9 cellular contexts compared by ENCODE assay signal in genomic region chr9:119026120-119026519, GRCh38.
A peak's percentile ranks its signal among the peaks of the same experiment; 100 is the strongest.
DNase-seq lines count a peak whose midpoint lies in the region; ATAC-seq and TF ChIP-seq lines count a peak whose summit lies in the region.
"Had no signal": no experiment of that assay in that cellular context is flagged by ENCODE, and none has a peak within 500 bp of the region (broad histone marks: within the 10 kb centered on the region; RNA-seq: fewer than 3 reads in every experiment).

No MANE protein-coding gene starts in this region.

- intact Hi-C loops in Right ventricle myocardium inferior (cut with DNase I) = loop anchor here (1.0 kb wide), 1 partner anchor 22 kb away; no protein-coding TSS in a partner anchor
- intact Hi-C loops in cardiac septum (cut with DNase I) = loop anchor here (2.0 kb wide), 1 partner anchor 21 kb away; no protein-coding TSS in a partner anchor
- intact Hi-C loops in esophagus muscularis mucosa (cut with DNase I) = no loop called here

- H3K27ac ChIP-seq in esophagus muscularis mucosa (replicated peaks in 1 of 4) = peak overlapping the region; percentile 81 to 83 (median 82)

- ATAC-seq in Right ventricle myocardium inferior = peak; percentile 82
- ATAC-seq in GM18517 (IDR thresholded peaks at IDR 0.05; ENCODE audit: unreplicated experiment) = no peak
- ATAC-seq: PC-3 had no signal

- TF ChIP-seq POLR2A in esophagus muscularis mucosa (IDR thresholded peaks at IDR 0.05; ENCODE audit: low read depth) (no peak), erythroblast (IDR thresholded peaks at IDR 0.05; ENCODE audit: low read length) (no peak)

- H3K36me3 ChIP-seq in esophagus muscularis mucosa = no peaks in the 10 kb centered on the region

- H3K27me3 ChIP-seq in esophagus muscularis mucosa = no peaks in the 10 kb centered on the region

- H3K9me3 ChIP-seq in esophagus muscularis mucosa = no peaks in the 10 kb centered on the region

- WGBS in esophagus muscularis mucosa = 60% methylated on average over 4 of the region's 4 CpGs

- no peak for TF ChIP-seq EP300 in esophagus muscularis mucosa (IDR thresholded peaks at IDR 0.05)

- DNase-seq in Right ventricle myocardium inferior (ENCODE audit: missing footprints) (peak; percentile 65), cardiac septum (ENCODE audit: low spot score) (no peak), esophagus muscularis mucosa (ENCODE audit: extremely low spot score) (no peak), myocyte (ENCODE audit: low read depth) (peak; percentile 99), erythroblast (lab: John Stamatoyannopoulos, UW) (no peak), AG08396 (ENCODE audit: low spot score) (no peak)
- no peak for DNase-seq in stimulated activated CD4-positive, alpha-beta T cell treated with anti-CD3 and anti-CD28 coated beads, Interleukin-1b, Interleukin-23, amount 100 ng/mL, for 48 hours
- DNase-seq: PC-3 had no signal

- H3K4me1 ChIP-seq in esophagus muscularis mucosa = peaks cover 27 to 43% (median 31%) of the 10 kb centered on the region in 4 donors

- TF ChIP-seq CTCF in esophagus muscularis mucosa (IDR thresholded peaks at IDR 0.05) = no peak

- H3K4me3 ChIP-seq in esophagus muscularis mucosa = no peak overlapping the region

Comparison
In these comparisons a context has a peak if more than half of its experiments do, and no peak if none do; other contexts are left out.
1. DNase-seq: peak in Right ventricle myocardium inferior (single experiment) and myocyte (single experiment); none in cardiac septum (single experiment), esophagus muscularis mucosa (single experiment), erythroblast (0 of 2), AG08396 (single experiment) and stimulated activated CD4-positive, alpha-beta T cell treated with anti-CD3 and anti-CD28 coated beads, Interleukin-1b, Interleukin-23, amount 100 ng/mL, for 48 hours (single experiment).